ENCODE assay signal across 1 cellular context in the genomic region with DNA sequence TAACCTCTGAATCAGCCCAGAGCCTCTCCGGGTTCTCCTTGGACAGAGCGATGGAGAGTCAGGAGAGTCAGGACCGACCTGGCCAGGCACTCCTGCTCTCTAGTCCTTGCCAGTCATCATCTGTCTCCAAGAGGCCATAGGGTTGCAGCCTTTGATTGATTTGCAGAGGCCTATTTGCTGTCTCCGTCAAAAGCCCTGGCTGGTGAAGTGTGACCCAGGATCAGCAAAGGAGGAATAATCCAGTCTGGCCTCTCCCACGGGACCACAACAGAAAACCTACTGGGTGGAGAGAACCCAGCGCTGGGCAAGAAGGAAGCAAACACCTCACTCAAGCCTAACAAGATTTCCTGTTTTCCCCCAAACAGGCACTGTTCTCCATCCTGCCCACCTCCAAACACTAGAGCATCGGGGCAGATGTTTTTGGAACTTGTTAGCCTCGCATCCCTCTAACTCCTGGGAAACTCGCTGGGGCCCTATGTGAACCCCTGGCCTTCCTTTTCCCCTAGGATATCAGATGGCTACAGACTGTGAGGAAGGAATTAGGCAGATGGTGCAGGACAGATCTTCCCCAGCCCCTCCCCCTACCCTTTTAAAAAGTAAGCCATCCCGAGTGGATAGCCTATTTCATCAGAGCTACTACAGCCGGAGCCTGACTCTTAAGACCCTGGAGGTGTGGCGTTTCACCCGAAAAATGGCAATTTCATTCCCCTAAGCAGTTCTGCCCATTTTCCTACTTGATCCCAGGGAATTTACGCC.
TF ChIP-seq lines count a peak whose summit lies in the region.

No MANE protein-coding gene starts in this region.

TF ChIP-seq in IMR-90, 13 proteins besides CTCF, POLR2A, EP300 and RAD21:
- TF ChIP-seq MXI1 (IDR thresholded peaks at IDR 0.05; ENCODE audit: borderline replicate concordance, low read depth, low read length) (no peak), ELK1 (IDR thresholded peaks at IDR 0.05; ENCODE audit: borderline replicate concordance, low read depth, low read length) (no peak), CHD1 (IDR thresholded peaks at IDR 0.05; ENCODE audit: low read depth, low read length) (no peak), RCOR1 (IDR thresholded peaks at IDR 0.05; ENCODE audit: insufficient replicate concordance, low read length) (no peak), BHLHE40 (IDR thresholded peaks at IDR 0.05; ENCODE audit: low read depth, low read length) (no peak), MAZ (IDR thresholded peaks at IDR 0.05; ENCODE audit: borderline replicate concordance, low read depth, low read length) (no peak), SMC3 (IDR thresholded peaks at IDR 0.05; ENCODE audit: low read depth, low read length) (no peak), RFX5 (IDR thresholded peaks at IDR 0.05; ENCODE audit: low read depth, low read length) (no peak), NFE2L2 (IDR thresholded peaks at IDR 0.05; ENCODE audit: low read depth, low read length) (no peak), USF2 (IDR thresholded peaks at IDR 0.05; ENCODE audit: low read depth, low read length) (no peak), FOS (IDR thresholded peaks at IDR 0.05; ENCODE audit: low read depth, low read length) (no peak), MAFK (IDR thresholded peaks at IDR 0.05; ENCODE audit: low read depth, low read length) (no peak), CEBPB (IDR thresholded peaks at IDR 0.05; ENCODE audit: low read depth, low read length) (no peak)
